Comparison of ENCODE assay signal across 21 cellular contexts in genomic region chr14:56487761-56488160, GRCh38.
DNase-seq lines count a peak whose midpoint lies in the region; ATAC-seq, FAIRE-seq and TF ChIP-seq lines count a peak whose summit lies in the region.
"Had no signal": no experiment of that assay in that cellular context is flagged by ENCODE, and none has a peak within 500 bp of the region (broad histone marks: within the 10 kb centered on the region; RNA-seq: fewer than 3 reads in every experiment).

No MANE protein-coding gene starts in this region.

- in situ Hi-C loops in GM23248 (cut with MboI) = loop anchor here (25.0 kb wide), 2 partner anchors 1050 to 1250 kb away; partner anchors contain the start of gene TBPL2

- H3K4me3 ChIP-seq in GM23248 (no peak overlapping the region), SK-N-MC (0 out of 2 replicates have a peak overlapping the region, but pooled peaks have one; percentile 8), small intestine (ENCODE audit: low read depth in 1 of 2, low read length in 2 of 2) (no peak overlapping the region)
- H3K4me3 ChIP-seq: tibial nerve had no signal

- no peak overlapping the region for H3K4me3 Mint-ChIP-seq in CD4-positive, alpha-beta T cell
- no peak overlapping the region for H3K4me3 Mint-ChIP-seq in activated CD8-positive, alpha-beta T cell treated with anti-CD3 and anti-CD28 coated beads, Interleukin-2, amount 10 ng/mL, durations not matched to agents 7 days and 5 days
- H3K4me3 Mint-ChIP-seq: CD8-positive, alpha-beta memory T cell; IgD-negative memory B cell; mesothelial cell of epicardium had no signal

- H3K9me3 ChIP-seq in GM23248 (ENCODE audit: low read depth) = no peaks in the 10 kb centered on the region
- no peaks in the 10 kb centered on the region for H3K9me3 ChIP-seq in SK-N-MC (ENCODE audit: low read depth, low read length)
- H3K9me3 ChIP-seq in small intestine (ENCODE audit: control insufficient read depth, low read depth) = no peaks in the 10 kb centered on the region
- H3K9me3 ChIP-seq in CD4-positive, alpha-beta T cell (ENCODE audit: control insufficient read depth, low read length) = no peaks in the 10 kb centered on the region
- H3K9me3 ChIP-seq: neutrophil, tibial nerve had no signal

- no peak for TF ChIP-seq CTCF in CD4-positive, alpha-beta T cell (IDR thresholded peaks at IDR 0.05)

- peak overlapping the region; percentile 25 for H3K27ac ChIP-seq in GM23248
- peak overlapping the region; percentile 77 for H3K27ac ChIP-seq in SK-N-MC
- H3K27ac ChIP-seq in small intestine (ENCODE audit: low read depth in 1 of 2, low read length in 1 of 2) = no peak overlapping the region
- H3K27ac ChIP-seq in CD4-positive, alpha-beta T cell (ENCODE audit: low read depth, low read length) = no peak overlapping the region
- H3K27ac ChIP-seq: neutrophil, tibial nerve had no signal

- H3K36me3 ChIP-seq in GM23248 (ENCODE audit: low read depth) = no peaks in the 10 kb centered on the region
- no peaks in the 10 kb centered on the region for H3K36me3 ChIP-seq in SK-N-MC (ENCODE audit: insufficient read depth, low read length)
- H3K36me3 ChIP-seq in small intestine (ENCODE audit: control insufficient read depth in 2 of 2, insufficient read depth in 2 of 2, low read length in 2 of 2) = no peaks in the 10 kb centered on the region
- H3K36me3 ChIP-seq: neutrophil, tibial nerve had no signal

- no peaks in the 10 kb centered on the region for H3K9me3 Mint-ChIP-seq in CD4-positive, alpha-beta T cell
- H3K9me3 Mint-ChIP-seq in activated CD8-positive, alpha-beta T cell treated with anti-CD3 and anti-CD28 coated beads, Interleukin-2, amount 10 ng/mL, durations not matched to agents 7 days and 5 days (ENCODE audit: insufficient read depth) = no peaks in the 10 kb centered on the region
- H3K9me3 Mint-ChIP-seq: activated naive CD4-positive, alpha-beta T cell treated with anti-CD3 and anti-CD28 coated beads, Interleukin-2, amount 50 U/mL, for 72 hours; CD8-positive, alpha-beta memory T cell; IgD-negative memory B cell; mesothelial cell of epicardium had no signal

- no peak for ATAC-seq in CD4-positive, alpha-beta T cell (ENCODE audit: poor library complexity)
- ATAC-seq in HG02973 (IDR thresholded peaks at IDR 0.05; ENCODE audit: unreplicated experiment) = no peak
- ATAC-seq in activated CD8-positive, alpha-beta T cell treated with anti-CD3 and anti-CD28 coated beads, Interleukin-2, amount 10 ng/mL, durations not matched to agents 7 days and 5 days = no peak
- ATAC-seq: activated naive CD4-positive, alpha-beta T cell treated with anti-CD3 and anti-CD28 coated beads, Interleukin-2, amount 50 U/mL, for 72 hours; Right ventricle myocardium inferior had no signal

- peaks cover 13% of the 10 kb centered on the region for H3K27me3 Mint-ChIP-seq in CD4-positive, alpha-beta T cell
- H3K27me3 Mint-ChIP-seq in activated CD8-positive, alpha-beta T cell treated with anti-CD3 and anti-CD28 coated beads, Interleukin-2, amount 10 ng/mL, durations not matched to agents 7 days and 5 days (ENCODE audit: low read depth) = peaks cover 8% of the 10 kb centered on the region

- no peak overlapping the region for H3K4me2 ChIP-seq in GM23248 (ENCODE audit: unreplicated experiment)

- H4K20me1 ChIP-seq in GM23248 (ENCODE audit: insufficient read depth) = no peaks in the 10 kb centered on the region

- no peak overlapping the region for H3K27ac Mint-ChIP-seq in CD4-positive, alpha-beta T cell
- no peak overlapping the region for H3K27ac Mint-ChIP-seq in activated CD8-positive, alpha-beta T cell treated with anti-CD3 and anti-CD28 coated beads, Interleukin-2, amount 10 ng/mL, durations not matched to agents 7 days and 5 days
- H3K27ac Mint-ChIP-seq: activated naive CD4-positive, alpha-beta T cell treated with anti-CD3 and anti-CD28 coated beads, Interleukin-2, amount 50 U/mL, for 72 hours; CD8-positive, alpha-beta memory T cell; IgD-negative memory B cell; mesothelial cell of epicardium had no signal

- H3K36me3 Mint-ChIP-seq in CD4-positive, alpha-beta T cell (ENCODE audit: low read depth) = no peaks in the 10 kb centered on the region
- H3K36me3 Mint-ChIP-seq in activated CD8-positive, alpha-beta T cell treated with anti-CD3 and anti-CD28 coated beads, Interleukin-2, amount 10 ng/mL, durations not matched to agents 7 days and 5 days (ENCODE audit: low read depth) = no peaks in the 10 kb centered on the region
- H3K36me3 Mint-ChIP-seq: activated naive CD4-positive, alpha-beta T cell treated with anti-CD3 and anti-CD28 coated beads, Interleukin-2, amount 50 U/mL, for 72 hours; CD8-positive, alpha-beta memory T cell; IgD-negative memory B cell; mesothelial cell of epicardium had no signal

- CTCF ChIA-PET in CD4-positive, alpha-beta T cell (lab: Charles Lee) = interaction anchor here (1.6 kb wide), 1 partner anchor 14 kb away, joined by 5 read pairs; no protein-coding TSS in a partner anchor
- CTCF ChIA-PET in activated CD8-positive, alpha-beta T cell treated with anti-CD3 and anti-CD28 coated beads, Interleukin-2, amount 10 ng/mL, durations not matched to agents 7 days and 5 days (lab: Charles Lee) = interaction anchor here (0.8 to 1.8 kb wide), 2 partner anchors 11 to 13 kb away, joined by 3 to 6 read pairs; no protein-coding TSS in a partner anchor

- 0 to 13% methylated on average over 1 of the region's 1 CpG for WGBS in GM23248 (ENCODE audit: low coverage in 1 of 2, low lambda C conversion rate in 2 of 2, missing lambda C conversion rate in 2 of 2), 2 experiments
- WGBS in small intestine, 3 donors = 32 to 44% (median 33%) methylated on average over 1 of the region's 1 CpG

- 0 out of 2 replicates have a peak, but pooled peaks cover 6% of the 10 kb centered on the region for H3K4me1 ChIP-seq in GM23248 (ENCODE audit: insufficient read depth)
- H3K4me1 ChIP-seq in small intestine (ENCODE audit: control insufficient read depth in 2 of 2, insufficient read depth in 1 of 2, low read depth in 1 of 2, low read length in 1 of 2) = no peaks in the 10 kb centered on the region

- intact Hi-C loops in CD4-positive, alpha-beta T cell (cut with DNase I, micrococcal nuclease) = loop anchor here in 1 of 2 experiments (2.0 kb wide), 1 partner anchor 829 kb away; no protein-coding TSS in a partner anchor

- no peak overlapping the region for H2AFZ ChIP-seq in GM23248

- H3K4me1 Mint-ChIP-seq in CD4-positive, alpha-beta T cell (ENCODE audit: low read depth) = peaks cover 11% of the 10 kb centered on the region
- H3K4me1 Mint-ChIP-seq in activated CD8-positive, alpha-beta T cell treated with anti-CD3 and anti-CD28 coated beads, Interleukin-2, amount 10 ng/mL, durations not matched to agents 7 days and 5 days (ENCODE audit: low read depth) = peaks cover 6% of the 10 kb centered on the region
- H3K4me1 Mint-ChIP-seq: mesothelial cell of epicardium had no signal

- POLR2A ChIA-PET in CD4-positive, alpha-beta T cell (lab: Charles Lee) = no interaction called here
- POLR2A ChIA-PET in activated CD8-positive, alpha-beta T cell treated with anti-CD3 and anti-CD28 coated beads, Interleukin-2, amount 10 ng/mL, durations not matched to agents 7 days and 5 days (lab: Charles Lee) = no interaction called here

- H3K9me2 ChIP-seq in GM23248 (ENCODE audit: insufficient read depth) = no peaks in the 10 kb centered on the region

- FAIRE-seq in small intestine (lab: Jason Lieb, UNC) = no peak
- FAIRE-seq: GM12892 had no signal

- H3K27me3 ChIP-seq in GM23248 (replicated peaks; ENCODE audit: insufficient read depth) = no peaks in the 10 kb centered on the region
- H3K27me3 ChIP-seq in small intestine (ENCODE audit: control insufficient read depth in 2 of 2, insufficient read depth in 2 of 2, low read length in 2 of 2) = no peaks in the 10 kb centered on the region
- H3K27me3 ChIP-seq in CD4-positive, alpha-beta T cell (ENCODE audit: control insufficient read depth, insufficient read depth, low read length) = no peaks in the 10 kb centered on the region
- H3K27me3 ChIP-seq: neutrophil, tibial nerve had no signal

- peak; percentile 85 for DNase-seq in GM23248
- DNase-seq in SK-N-MC (ENCODE audit: low read depth, low spot score) = peak; percentile 63
- peak; percentile 64 for DNase-seq in fibroblast of peridontal ligament (ENCODE audit: extremely low read depth)
- peak; percentile 7 for DNase-seq in small intestine
- DNase-seq in CD4-positive, alpha-beta T cell = no peak
- no peak for DNase-seq in activated CD8-positive, alpha-beta T cell treated with anti-CD3 and anti-CD28 coated beads, Interleukin-2, amount 10 ng/mL, durations not matched to agents 7 days and 5 days
- no peak for DNase-seq in NCI-H2227 treated with DMSO at 0.1 percent for 48 hours (lab: John Stamatoyannopoulos, UW)
- DNase-seq: caudate nucleus; CD8-positive, alpha-beta memory T cell; effector memory CD4-positive, alpha-beta T cell; islet precursor cell; stimulated activated CD4-positive, alpha-beta T cell treated with anti-CD3 and anti-CD28 coated beads, Interleukin-4, amount 100 ng/mL, for 24 hours; T-helper 2 cell had no signal

- H3F3A ChIP-seq in GM23248 (ENCODE audit: insufficient read depth) = peaks cover 6% of the 10 kb centered on the region

- no peak overlapping the region for H3K9ac ChIP-seq in GM23248
- H3K9ac ChIP-seq in SK-N-MC (ENCODE audit: insufficient read length) = peak overlapping the region; percentile 25

- no peaks in the 10 kb centered on the region for H3K79me2 ChIP-seq in GM23248 (ENCODE audit: insufficient read depth)

Comparison
In these comparisons a context has a peak if more than half of its experiments do, and no peak if none do; other contexts are left out.
1. DNase-seq: peak in GM23248 (single experiment), SK-N-MC (single experiment), fibroblast of peridontal ligament (single experiment) and small intestine (single experiment); none in CD4-positive, alpha-beta T cell (0 of 10), activated CD8-positive, alpha-beta T cell treated with anti-CD3 and anti-CD28 coated beads, Interleukin-2, amount 10 ng/mL, durations not matched to agents 7 days and 5 days (single experiment) and NCI-H2227 treated with DMSO at 0.1 percent for 48 hours (single experiment).
2. H3K27ac ChIP-seq: peak in GM23248 (single experiment) and SK-N-MC (single experiment); none in small intestine (0 of 2) and CD4-positive, alpha-beta T cell (single experiment).